1 cellular context compared by ENCODE assay signal in the genomic region with DNA sequence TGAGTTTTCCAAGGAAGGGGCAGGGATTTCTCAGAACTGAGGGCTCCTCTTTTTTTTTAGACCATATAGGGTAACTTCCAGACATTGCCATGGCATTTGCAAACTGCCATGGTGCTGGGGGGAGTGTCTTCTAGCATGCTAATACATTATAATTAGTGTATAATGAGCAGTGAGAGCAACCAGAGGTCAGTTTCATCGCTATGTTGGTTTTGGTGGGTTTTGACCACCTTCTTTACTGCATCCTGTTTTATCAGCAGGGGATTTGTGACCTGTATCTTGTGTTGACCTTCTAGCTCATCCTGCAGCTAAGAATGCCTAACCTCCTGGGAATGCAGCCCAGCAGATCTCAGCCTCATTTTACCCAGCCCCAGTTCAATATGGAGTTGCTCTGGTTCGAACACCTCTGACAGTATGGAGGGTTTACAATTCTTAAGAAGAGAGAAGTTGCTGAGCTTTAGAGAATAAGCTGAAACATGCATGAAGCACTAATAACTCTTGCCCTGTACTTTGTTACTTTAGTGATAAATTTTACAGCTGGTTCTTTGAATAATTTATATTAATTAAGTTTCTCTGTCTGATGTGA.
TF ChIP-seq lines count a peak whose summit lies in the region.

No MANE protein-coding gene starts in this region.

TF ChIP-seq in H1, 55 proteins besides CTCF, POLR2A, EP300 and RAD21:
- TF ChIP-seq CTBP2 (IDR thresholded peaks at IDR 0.05; ENCODE audit: borderline replicate concordance, insufficient read depth, insufficient read length, low read length) (no peak), GTF2F1 (IDR thresholded peaks at IDR 0.05; ENCODE audit: borderline replicate concordance, low read depth, low read length) (no peak), RFX5 (IDR thresholded peaks at IDR 0.05; ENCODE audit: borderline replicate concordance, low read depth, low read length) (no peak), RBBP5 (IDR thresholded peaks at IDR 0.05; ENCODE audit: borderline replicate concordance, low read depth, low read length) (no peak), EZH2 (IDR thresholded peaks at IDR 0.05; ENCODE audit: low read depth, low read length, severe bottlenecking) (no peak), RNF2 (IDR thresholded peaks at IDR 0.05; ENCODE audit: borderline replicate concordance, low read depth, low read length, missing control alignments, poor library complexity, severe bottlenecking) (no peak), CREB1 (IDR thresholded peaks at IDR 0.05) (no peak)
- TF ChIP-seq, protein P1, sequence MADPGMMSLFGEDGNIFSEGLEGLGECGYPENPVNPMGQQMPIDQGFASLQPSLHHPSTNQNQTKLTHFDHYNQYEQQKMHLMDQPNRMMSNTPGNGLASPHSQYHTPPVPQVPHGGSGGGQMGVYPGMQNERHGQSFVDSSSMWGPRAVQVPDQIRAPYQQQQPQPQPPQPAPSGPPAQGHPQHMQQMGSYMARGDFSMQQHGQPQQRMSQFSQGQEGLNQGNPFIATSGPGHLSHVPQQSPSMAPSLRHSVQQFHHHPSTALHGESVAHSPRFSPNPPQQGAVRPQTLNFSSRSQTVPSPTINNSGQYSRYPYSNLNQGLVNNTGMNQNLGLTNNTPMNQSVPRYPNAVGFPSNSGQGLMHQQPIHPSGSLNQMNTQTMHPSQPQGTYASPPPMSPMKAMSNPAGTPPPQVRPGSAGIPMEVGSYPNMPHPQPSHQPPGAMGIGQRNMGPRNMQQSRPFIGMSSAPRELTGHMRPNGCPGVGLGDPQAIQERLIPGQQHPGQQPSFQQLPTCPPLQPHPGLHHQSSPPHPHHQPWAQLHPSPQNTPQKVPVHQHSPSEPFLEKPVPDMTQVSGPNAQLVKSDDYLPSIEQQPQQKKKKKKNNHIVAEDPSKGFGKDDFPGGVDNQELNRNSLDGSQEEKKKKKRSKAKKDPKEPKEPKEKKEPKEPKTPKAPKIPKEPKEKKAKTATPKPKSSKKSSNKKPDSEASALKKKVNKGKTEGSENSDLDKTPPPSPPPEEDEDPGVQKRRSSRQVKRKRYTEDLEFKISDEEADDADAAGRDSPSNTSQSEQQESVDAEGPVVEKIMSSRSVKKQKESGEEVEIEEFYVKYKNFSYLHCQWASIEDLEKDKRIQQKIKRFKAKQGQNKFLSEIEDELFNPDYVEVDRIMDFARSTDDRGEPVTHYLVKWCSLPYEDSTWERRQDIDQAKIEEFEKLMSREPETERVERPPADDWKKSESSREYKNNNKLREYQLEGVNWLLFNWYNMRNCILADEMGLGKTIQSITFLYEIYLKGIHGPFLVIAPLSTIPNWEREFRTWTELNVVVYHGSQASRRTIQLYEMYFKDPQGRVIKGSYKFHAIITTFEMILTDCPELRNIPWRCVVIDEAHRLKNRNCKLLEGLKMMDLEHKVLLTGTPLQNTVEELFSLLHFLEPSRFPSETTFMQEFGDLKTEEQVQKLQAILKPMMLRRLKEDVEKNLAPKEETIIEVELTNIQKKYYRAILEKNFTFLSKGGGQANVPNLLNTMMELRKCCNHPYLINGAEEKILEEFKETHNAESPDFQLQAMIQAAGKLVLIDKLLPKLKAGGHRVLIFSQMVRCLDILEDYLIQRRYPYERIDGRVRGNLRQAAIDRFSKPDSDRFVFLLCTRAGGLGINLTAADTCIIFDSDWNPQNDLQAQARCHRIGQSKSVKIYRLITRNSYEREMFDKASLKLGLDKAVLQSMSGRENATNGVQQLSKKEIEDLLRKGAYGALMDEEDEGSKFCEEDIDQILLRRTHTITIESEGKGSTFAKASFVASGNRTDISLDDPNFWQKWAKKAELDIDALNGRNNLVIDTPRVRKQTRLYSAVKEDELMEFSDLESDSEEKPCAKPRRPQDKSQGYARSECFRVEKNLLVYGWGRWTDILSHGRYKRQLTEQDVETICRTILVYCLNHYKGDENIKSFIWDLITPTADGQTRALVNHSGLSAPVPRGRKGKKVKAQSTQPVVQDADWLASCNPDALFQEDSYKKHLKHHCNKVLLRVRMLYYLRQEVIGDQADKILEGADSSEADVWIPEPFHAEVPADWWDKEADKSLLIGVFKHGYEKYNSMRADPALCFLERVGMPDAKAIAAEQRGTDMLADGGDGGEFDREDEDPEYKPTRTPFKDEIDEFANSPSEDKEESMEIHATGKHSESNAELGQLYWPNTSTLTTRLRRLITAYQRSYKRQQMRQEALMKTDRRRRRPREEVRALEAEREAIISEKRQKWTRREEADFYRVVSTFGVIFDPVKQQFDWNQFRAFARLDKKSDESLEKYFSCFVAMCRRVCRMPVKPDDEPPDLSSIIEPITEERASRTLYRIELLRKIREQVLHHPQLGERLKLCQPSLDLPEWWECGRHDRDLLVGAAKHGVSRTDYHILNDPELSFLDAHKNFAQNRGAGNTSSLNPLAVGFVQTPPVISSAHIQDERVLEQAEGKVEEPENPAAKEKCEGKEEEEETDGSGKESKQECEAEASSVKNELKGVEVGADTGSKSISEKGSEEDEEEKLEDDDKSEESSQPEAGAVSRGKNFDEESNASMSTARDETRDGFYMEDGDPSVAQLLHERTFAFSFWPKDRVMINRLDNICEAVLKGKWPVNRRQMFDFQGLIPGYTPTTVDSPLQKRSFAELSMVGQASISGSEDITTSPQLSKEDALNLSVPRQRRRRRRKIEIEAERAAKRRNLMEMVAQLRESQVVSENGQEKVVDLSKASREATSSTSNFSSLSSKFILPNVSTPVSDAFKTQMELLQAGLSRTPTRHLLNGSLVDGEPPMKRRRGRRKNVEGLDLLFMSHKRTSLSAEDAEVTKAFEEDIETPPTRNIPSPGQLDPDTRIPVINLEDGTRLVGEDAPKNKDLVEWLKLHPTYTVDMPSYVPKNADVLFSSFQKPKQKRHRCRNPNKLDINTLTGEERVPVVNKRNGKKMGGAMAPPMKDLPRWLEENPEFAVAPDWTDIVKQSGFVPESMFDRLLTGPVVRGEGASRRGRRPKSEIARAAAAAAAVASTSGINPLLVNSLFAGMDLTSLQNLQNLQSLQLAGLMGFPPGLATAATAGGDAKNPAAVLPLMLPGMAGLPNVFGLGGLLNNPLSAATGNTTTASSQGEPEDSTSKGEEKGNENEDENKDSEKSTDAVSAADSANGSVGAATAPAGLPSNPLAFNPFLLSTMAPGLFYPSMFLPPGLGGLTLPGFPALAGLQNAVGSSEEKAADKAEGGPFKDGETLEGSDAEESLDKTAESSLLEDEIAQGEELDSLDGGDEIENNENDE (IDR thresholded peaks at IDR 0.05; ENCODE audit: insufficient replicate concordance, low read length), result no peak
- TF ChIP-seq, protein P2, sequence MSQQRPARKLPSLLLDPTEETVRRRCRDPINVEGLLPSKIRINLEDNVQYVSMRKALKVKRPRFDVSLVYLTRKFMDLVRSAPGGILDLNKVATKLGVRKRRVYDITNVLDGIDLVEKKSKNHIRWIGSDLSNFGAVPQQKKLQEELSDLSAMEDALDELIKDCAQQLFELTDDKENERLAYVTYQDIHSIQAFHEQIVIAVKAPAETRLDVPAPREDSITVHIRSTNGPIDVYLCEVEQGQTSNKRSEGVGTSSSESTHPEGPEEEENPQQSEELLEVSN (IDR thresholded peaks at IDR 0.05), result no peak
